10 cellular contexts compared by ENCODE assay signal in the genomic region with DNA sequence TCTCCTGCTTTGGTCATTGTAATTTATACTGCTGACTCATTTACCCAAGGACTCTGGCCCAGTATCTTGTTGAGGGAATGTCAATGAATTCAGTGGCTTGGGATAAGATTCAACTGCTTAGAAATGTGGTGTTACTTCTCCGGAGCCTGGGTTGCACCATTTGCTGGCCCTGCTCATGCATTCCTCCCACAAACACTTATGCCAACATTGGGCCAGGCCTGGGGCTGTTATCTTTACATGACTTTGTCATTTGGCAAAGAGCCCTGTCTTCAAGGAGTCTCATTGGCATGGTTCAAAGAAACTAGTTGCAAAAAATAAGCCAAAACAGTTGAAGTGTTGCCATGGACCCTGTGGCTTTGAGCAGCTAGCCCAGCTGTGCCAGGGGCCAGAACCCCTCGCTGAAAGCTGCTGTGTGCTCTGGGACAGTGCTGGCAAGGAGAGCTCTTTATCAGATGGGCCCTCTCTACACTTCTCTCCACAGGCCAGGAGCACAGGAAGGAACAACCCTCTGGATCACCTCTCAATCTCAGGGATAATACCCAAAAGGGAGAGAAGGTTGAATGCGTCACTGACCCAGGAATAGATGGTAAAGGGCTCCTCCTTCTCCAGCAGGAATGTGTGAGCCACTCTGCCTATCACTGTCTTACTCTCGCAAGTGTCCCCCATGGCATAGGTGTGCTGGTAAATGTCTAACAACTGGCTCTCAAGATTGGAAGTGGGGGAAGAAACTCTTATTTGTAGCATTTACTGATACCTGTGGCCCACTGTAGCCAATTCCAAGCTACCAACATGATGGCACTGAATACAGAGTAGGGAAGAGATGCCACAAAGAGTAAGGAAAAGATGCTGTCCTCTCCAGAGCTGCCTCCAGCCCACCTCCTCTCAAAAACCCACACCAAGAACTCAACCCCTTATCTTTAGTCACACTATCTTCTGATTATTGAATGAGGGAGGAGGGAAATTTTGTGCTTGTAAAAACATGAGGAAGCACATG. TPM values are rescaled to one million over a fixed set of nuclear protein-coding genes. Genes with fewer than 3 reads are reported as not detected.
DNase-seq lines count a peak whose midpoint lies in the region; ATAC-seq and TF ChIP-seq lines count a peak whose summit lies in the region.
"Had no signal": no experiment of that assay in that cellular context is flagged by ENCODE, and none has a peak within 500 bp of the region (broad histone marks: within the 10 kb centered on the region; RNA-seq: fewer than 3 reads in every experiment).

No MANE protein-coding gene starts in this region.

- DNase-seq in EH (ENCODE audit: low read depth) (peak; percentile 99), adipocyte (ENCODE audit: low read depth) (peak; percentile 97), foreskin keratinocyte (peak in 1 of 2 donors; percentile 57), retinal pigment epithelial cell (ENCODE audit: low read depth) (peak; percentile 35), OCI-LY7 (ENCODE audit: low spot score) (no peak), MM.1S (no peak), NCI-H1048 (lab: John Stamatoyannopoulos, UW) (no peak)
- DNase-seq in activated CD4-positive, alpha-beta T cell treated with anti-CD3 and anti-CD28 coated beads, Interleukin-2, amount 10 ng/mL, durations not matched to agents 7 days and 5 days, result no peak
- DNase-seq: activated naive CD4-positive, alpha-beta T cell treated with anti-CD3 and anti-CD28 coated beads, Interleukin-2, amount 50 U/mL, for 16 hours had no signal

- H3K79me2 ChIP-seq in OCI-LY7 (ENCODE audit: insufficient read depth, low read depth, low read length) (no peaks in the 10 kb centered on the region), MM.1S (ENCODE audit: low read length) (no peaks in the 10 kb centered on the region)

- BruUV-seq in OCI-LY7 (replicated peaks; lab: Mats Ljungman, UMichigan), result no TSS peak

- TF ChIP-seq CTCF in foreskin keratinocyte (conservative IDR thresholded peaks at IDR 0.05) (no peak), retinal pigment epithelial cell (conservative IDR thresholded peaks at IDR 0.05; ENCODE audit: low read depth, low read length) (no peak), OCI-LY7 (conservative IDR thresholded peaks at IDR 0.05; ENCODE audit: low read length) (no peak), MM.1S (IDR thresholded peaks at IDR 0.05; ENCODE audit: low read length) (no peak)

- H3K27me3 ChIP-seq in adipocyte (replicated peaks; ENCODE audit: control insufficient read depth, insufficient read depth, low read length), result no peaks in the 10 kb centered on the region
- H3K27me3 ChIP-seq in foreskin keratinocyte, result no peaks in the 10 kb centered on the region
- H3K27me3 ChIP-seq in MM.1S (replicated peaks; ENCODE audit: insufficient read depth, low read length), result no peaks in the 10 kb centered on the region
- H3K27me3 ChIP-seq: suprapubic skin had no signal

- POLR2A ChIA-PET in OCI-LY7 (lab: Charles Lee), result no interaction called here
- POLR2A ChIA-PET in activated CD4-positive, alpha-beta T cell treated with anti-CD3 and anti-CD28 coated beads, Interleukin-2, amount 10 ng/mL, durations not matched to agents 7 days and 5 days (lab: Charles Lee), result no interaction called here

- intact Hi-C loops in OCI-LY7 (cut with micrococcal nuclease; ENCODE audit: unreplicated experiment), result no loop called here

- no peaks in the 10 kb centered on the region for H3K36me3 Mint-ChIP-seq in activated CD4-positive, alpha-beta T cell treated with anti-CD3 and anti-CD28 coated beads, Interleukin-2, amount 10 ng/mL, durations not matched to agents 7 days and 5 days (ENCODE audit: low read depth)

- H3K4me3 ChIP-seq in adipocyte (ENCODE audit: low read length) (no peak overlapping the region), retinal pigment epithelial cell (ENCODE audit: low read length) (no peak overlapping the region), OCI-LY7 (ENCODE audit: low read depth, low read length, poor library complexity, severe bottlenecking) (no peak overlapping the region), MM.1S (ENCODE audit: low read length) (no peak overlapping the region)
- H3K4me3 ChIP-seq: suprapubic skin had no signal

- no peak overlapping the region for H3K27ac ChIP-seq in foreskin keratinocyte
- no peak overlapping the region for H3K27ac ChIP-seq in OCI-LY7 (ENCODE audit: low read depth, low read length, poor library complexity, severe bottlenecking)
- H3K27ac ChIP-seq in MM.1S (ENCODE audit: low read length), result no peak overlapping the region
- H3K27ac ChIP-seq: suprapubic skin had no signal

- H3F3A ChIP-seq in MM.1S (ENCODE audit: insufficient read depth, low read length), result no peaks in the 10 kb centered on the region

- no peak overlapping the region for H3K27ac Mint-ChIP-seq in activated CD4-positive, alpha-beta T cell treated with anti-CD3 and anti-CD28 coated beads, Interleukin-2, amount 10 ng/mL, durations not matched to agents 7 days and 5 days

- no peaks in the 10 kb centered on the region for H3K9me3 Mint-ChIP-seq in activated CD4-positive, alpha-beta T cell treated with anti-CD3 and anti-CD28 coated beads, Interleukin-2, amount 10 ng/mL, durations not matched to agents 7 days and 5 days

- H3K9ac ChIP-seq in adipocyte (ENCODE audit: low read length), result peak overlapping the region; percentile 3
- no peak overlapping the region for H3K9ac ChIP-seq in MM.1S (ENCODE audit: low read length)

- H3K4me3 Mint-ChIP-seq in activated CD4-positive, alpha-beta T cell treated with anti-CD3 and anti-CD28 coated beads, Interleukin-2, amount 10 ng/mL, durations not matched to agents 7 days and 5 days, result no peak overlapping the region

- peaks cover 28% of the 10 kb centered on the region for H3K4me1 ChIP-seq in adipocyte (ENCODE audit: control insufficient read depth, insufficient read depth, low read length)
- H3K4me1 ChIP-seq in foreskin keratinocyte, result no peaks in the 10 kb centered on the region
- no peaks in the 10 kb centered on the region for H3K4me1 ChIP-seq in OCI-LY7 (ENCODE audit: insufficient read depth, low read length, poor library complexity, severe bottlenecking)
- no peaks in the 10 kb centered on the region for H3K4me1 ChIP-seq in MM.1S (ENCODE audit: low read length)

- ATAC-seq in foreskin keratinocyte, result peak; percentile 22

- H3K4me2 ChIP-seq in OCI-LY7 (ENCODE audit: low read length), result no peak overlapping the region
- no peak overlapping the region for H3K4me2 ChIP-seq in MM.1S (ENCODE audit: low read depth, low read length)

- H3K36me3 ChIP-seq in adipocyte (ENCODE audit: control insufficient read depth, insufficient read depth, low read length, severe bottlenecking) (no peaks in the 10 kb centered on the region), OCI-LY7 (ENCODE audit: insufficient read depth, low read length) (no peaks in the 10 kb centered on the region), MM.1S (replicated peaks; ENCODE audit: insufficient read depth, low read length) (no peaks in the 10 kb centered on the region)
- H3K36me3 ChIP-seq: suprapubic skin had no signal

- no peaks in the 10 kb centered on the region for H3K9me2 ChIP-seq in OCI-LY7 (ENCODE audit: insufficient read depth, low read length)
- no peaks in the 10 kb centered on the region for H3K9me2 ChIP-seq in MM.1S (replicated peaks; ENCODE audit: insufficient read depth, low read length)

- H3K9me3 ChIP-seq in adipocyte (ENCODE audit: control insufficient read depth, low read length) (no peaks in the 10 kb centered on the region), OCI-LY7 (ENCODE audit: low read length) (no peaks in the 10 kb centered on the region), MM.1S (replicated peaks; ENCODE audit: insufficient read depth, low read length) (no peaks in the 10 kb centered on the region)
- H3K9me3 ChIP-seq: suprapubic skin had no signal

- H3K4me1 Mint-ChIP-seq in activated CD4-positive, alpha-beta T cell treated with anti-CD3 and anti-CD28 coated beads, Interleukin-2, amount 10 ng/mL, durations not matched to agents 7 days and 5 days, result no peaks in the 10 kb centered on the region

- H3K27me3 Mint-ChIP-seq in activated CD4-positive, alpha-beta T cell treated with anti-CD3 and anti-CD28 coated beads, Interleukin-2, amount 10 ng/mL, durations not matched to agents 7 days and 5 days, result no peaks in the 10 kb centered on the region

- H4K20me1 ChIP-seq in OCI-LY7 (ENCODE audit: insufficient read depth, low read length) (no peaks in the 10 kb centered on the region), MM.1S (ENCODE audit: insufficient read depth, low read length) (no peaks in the 10 kb centered on the region)

- CTCF ChIA-PET in OCI-LY7 (lab: Charles Lee; ENCODE audit: unreplicated experiment), result no interaction called here
- CTCF ChIA-PET in activated CD4-positive, alpha-beta T cell treated with anti-CD3 and anti-CD28 coated beads, Interleukin-2, amount 10 ng/mL, durations not matched to agents 7 days and 5 days (lab: Charles Lee), result no interaction called here

- H2AFZ ChIP-seq in OCI-LY7 (ENCODE audit: low read length) (no peak overlapping the region), MM.1S (ENCODE audit: low read length) (no peak overlapping the region)

RNA-seq across cellular contexts. Expression of a gene that starts 23.5 kb away (rescaled TPM):
- total RNA-seq in foreskin keratinocyte (18.5 and 31.5 TPM in 2 replicates), OCI-LY7 (2022) (not detected in 2 replicates)
- polyA plus RNA-seq in foreskin keratinocyte, result 4.2 and 5.3 TPM in 2 replicates
- total RNA-seq in OCI-LY7 (2014; rRNA removed; shearing (Covaris generic)), result not detected in 2 replicates
- total RNA-seq in activated CD4-positive, alpha-beta T cell treated with anti-CD3 and anti-CD28 coated beads, Interleukin-2, amount 10 ng/mL, durations not matched to agents 7 days and 5 days, result not detected

Comparison
In these comparisons a context has a peak if more than half of its experiments do, and no peak if none do; other contexts are left out.
1. DNase-seq: peak in EH (single experiment), adipocyte (single experiment) and retinal pigment epithelial cell (single experiment); none in OCI-LY7 (single experiment), activated CD4-positive, alpha-beta T cell treated with anti-CD3 and anti-CD28 coated beads, Interleukin-2, amount 10 ng/mL, durations not matched to agents 7 days and 5 days (single experiment), MM.1S (single experiment) and NCI-H1048 (single experiment).
2. RNA of a gene that starts 23.5 kb away (total RNA-seq): 18.5 to 31.5 TPM in foreskin keratinocyte; not detected in OCI-LY7 and not detected in activated CD4-positive, alpha-beta T cell treated with anti-CD3 and anti-CD28 coated beads, Interleukin-2, amount 10 ng/mL, durations not matched to agents 7 days and 5 days; every median in the first group is over 10 times any median in the second.